ENCODE assay signal across 14 cellular contexts in genomic region chr1:157133431-157133830, GRCh38. TPM values are rescaled to one million over a fixed set of nuclear protein-coding genes. Genes with fewer than 3 reads are reported as not detected.
DNase-seq lines count a peak whose midpoint lies in the region; ATAC-seq and TF ChIP-seq lines count a peak whose summit lies in the region.
"Had no signal": no experiment of that assay in that cellular context is flagged by ENCODE, and none has a peak within 500 bp of the region (broad histone marks: within the 10 kb centered on the region; RNA-seq: fewer than 3 reads in every experiment).

No MANE protein-coding gene starts in this region.

- H3K27me3 Mint-ChIP-seq in HFFc6 (ENCODE audit: insufficient read depth) (peaks cover 6% of the 10 kb centered on the region), mesothelial cell of epicardium (ENCODE audit: low read depth) (no peaks in the 10 kb centered on the region)
- H3K27me3 Mint-ChIP-seq in activated T-helper 1 cell treated with anti-CD3 and anti-CD28 coated beads, Interleukin-12 subunit alpha, Interleukin-12 subunit beta, Interleukin-2, Interleukin-4 antibody, amounts not matched to agents 30 ng/mL and 10 ng/mL and 1 ng/mL, durations not matched to agents 14 hours and 24 hours and 36 hours (ENCODE audit: insufficient read depth): no peaks in the 10 kb centered on the region

- TF ChIP-seq CTCF in 22Rv1 (IDR thresholded peaks at IDR 0.05) (no peak), HFFc6 (IDR thresholded peaks at IDR 0.05) (no peak), mesothelial cell of epicardium (IDR thresholded peaks at IDR 0.05; ENCODE audit: unreplicated experiment) (no peak), GM20000 (IDR thresholded peaks at IDR 0.05; ENCODE audit: extremely low read depth, missing control alignments) (no peak)

- H3K36me3 Mint-ChIP-seq in HFFc6 (ENCODE audit: low read depth): peaks cover 47% of the 10 kb centered on the region
- H3K36me3 Mint-ChIP-seq in activated T-helper 1 cell treated with anti-CD3 and anti-CD28 coated beads, Interleukin-12 subunit alpha, Interleukin-12 subunit beta, Interleukin-2, Interleukin-4 antibody, amounts not matched to agents 30 ng/mL and 10 ng/mL and 1 ng/mL, durations not matched to agents 14 hours and 24 hours and 36 hours (ENCODE audit: low read depth): peaks cover 70% of the 10 kb centered on the region
- H3K36me3 Mint-ChIP-seq in mesothelial cell of epicardium: peaks cover 13% of the 10 kb centered on the region

- peaks cover 24% of the 10 kb centered on the region for H3K4me1 Mint-ChIP-seq in HFFc6 (ENCODE audit: low read depth)
- peaks cover 68% of the 10 kb centered on the region for H3K4me1 Mint-ChIP-seq in activated T-helper 1 cell treated with anti-CD3 and anti-CD28 coated beads, Interleukin-12 subunit alpha, Interleukin-12 subunit beta, Interleukin-2, Interleukin-4 antibody, amounts not matched to agents 30 ng/mL and 10 ng/mL and 1 ng/mL, durations not matched to agents 14 hours and 24 hours and 36 hours (ENCODE audit: low read depth)
- H3K4me1 Mint-ChIP-seq in mesothelial cell of epicardium: peaks cover 65% of the 10 kb centered on the region

- no peak for DNase-seq in HFFc6
- peak; percentile 41 for DNase-seq in activated T-helper 1 cell treated with anti-CD3 and anti-CD28 coated beads, Interleukin-12 subunit alpha, Interleukin-12 subunit beta, Interleukin-2, Interleukin-4 antibody, amounts not matched to agents 30 ng/mL and 10 ng/mL and 1 ng/mL, durations not matched to agents 14 hours and 24 hours and 36 hours (ENCODE audit: low spot score)
- no peak for DNase-seq in mesothelial cell of epicardium (ENCODE audit: low spot score in 2 of 2, unreplicated experiment in 2 of 2)
- DNase-seq in hypothalamus (lab: John Stamatoyannopoulos, UW): no peak
- no peak for DNase-seq in GM20000 (ENCODE audit: low spot score)
- DNase-seq: ovary, spleen, testis, WERI-Rb-1 had no signal

- H3K27ac Mint-ChIP-seq in HFFc6: 0 out of 2 replicates have a peak overlapping the region, but pooled peaks have one; percentile 4
- H3K27ac Mint-ChIP-seq in activated T-helper 1 cell treated with anti-CD3 and anti-CD28 coated beads, Interleukin-12 subunit alpha, Interleukin-12 subunit beta, Interleukin-2, Interleukin-4 antibody, amounts not matched to agents 30 ng/mL and 10 ng/mL and 1 ng/mL, durations not matched to agents 14 hours and 24 hours and 36 hours: peak overlapping the region; percentile 76
- peak overlapping the region; percentile 91 for H3K27ac Mint-ChIP-seq in mesothelial cell of epicardium

- no peaks in the 10 kb centered on the region; the same call in 1 of the 2 replicates for H3K9me3 Mint-ChIP-seq in HFFc6
- no peaks in the 10 kb centered on the region for H3K9me3 Mint-ChIP-seq in activated T-helper 1 cell treated with anti-CD3 and anti-CD28 coated beads, Interleukin-12 subunit alpha, Interleukin-12 subunit beta, Interleukin-2, Interleukin-4 antibody, amounts not matched to agents 30 ng/mL and 10 ng/mL and 1 ng/mL, durations not matched to agents 14 hours and 24 hours and 36 hours
- no peaks in the 10 kb centered on the region for H3K9me3 Mint-ChIP-seq in mesothelial cell of epicardium

- H3K27ac ChIP-seq in 22Rv1: peak overlapping the region; percentile 52
- H3K27ac ChIP-seq: ovary, SJSA1, testis, WERI-Rb-1 had no signal

- intact Hi-C loops in activated T-helper 1 cell treated with anti-CD3 and anti-CD28 coated beads, Interleukin-12 subunit alpha, Interleukin-12 subunit beta, Interleukin-2, Interleukin-4 antibody, amounts not matched to agents 30 ng/mL and 10 ng/mL and 1 ng/mL, durations not matched to agents 14 hours and 24 hours and 36 hours (cut with micrococcal nuclease): loop anchor here (2.0 to 10.0 kb wide), 3 partner anchors 17 to 389 kb away; partner anchors contain the start of genes MRPL24 and SH2D2A

- ATAC-seq in GM19395 (IDR thresholded peaks at IDR 0.05; ENCODE audit: unreplicated experiment): no peak
- no peak for ATAC-seq in HG03571 (IDR thresholded peaks at IDR 0.05; ENCODE audit: unreplicated experiment)

- H3K4me3 Mint-ChIP-seq in HFFc6 (no peak overlapping the region), mesothelial cell of epicardium (no peak overlapping the region)
- H3K4me3 Mint-ChIP-seq in activated T-helper 1 cell treated with anti-CD3 and anti-CD28 coated beads, Interleukin-12 subunit alpha, Interleukin-12 subunit beta, Interleukin-2, Interleukin-4 antibody, amounts not matched to agents 30 ng/mL and 10 ng/mL and 1 ng/mL, durations not matched to agents 14 hours and 24 hours and 36 hours: peak overlapping the region; percentile 64

RNA-seq across cellular contexts. Expression of gene ETV3, which starts 4.8 kb away (rescaled TPM):
- total RNA-seq in HFFc6 (2021; fragmentation: NEBNext Ultra II Directional; extraction: Animal tissue kit (Norgen Biotek cat#: 25700)): 10 to 100 TPM; 20.0 to 22.9 (median 21.0) TPM
- total RNA-seq in activated T-helper 1 cell treated with anti-CD3 and anti-CD28 coated beads, Interleukin-12 subunit alpha, Interleukin-12 subunit beta, Interleukin-2, Interleukin-4 antibody, amounts not matched to agents 30 ng/mL and 10 ng/mL and 1 ng/mL, durations not matched to agents 14 hours and 24 hours and 36 hours: 47.6 and 51.3 TPM in 2 replicates
- 57.8 to 61.7 TPM (median 60.6 TPM) in 3 replicates for total RNA-seq in mesothelial cell of epicardium

RNA-seq across cellular contexts. Expression of gene ETV3L, which starts 33.8 kb away (rescaled TPM):
- total RNA-seq in HFFc6 (2021; fragmentation: NEBNext Ultra II Directional; extraction: Animal tissue kit (Norgen Biotek cat#: 25700)): not detected
- not detected in 2 replicates for total RNA-seq in activated T-helper 1 cell treated with anti-CD3 and anti-CD28 coated beads, Interleukin-12 subunit alpha, Interleukin-12 subunit beta, Interleukin-2, Interleukin-4 antibody, amounts not matched to agents 30 ng/mL and 10 ng/mL and 1 ng/mL, durations not matched to agents 14 hours and 24 hours and 36 hours
- not detected in 3 replicates for total RNA-seq in mesothelial cell of epicardium
- total RNA-seq: Daoy, ovary, SJSA1, spleen had no signal

Comparison
In these comparisons a context has a peak if more than half of its experiments do, and no peak if none do; other contexts are left out.
1. H3K27ac Mint-ChIP-seq: peak in every context shown above with its lines; median percentile 91 in mesothelial cell of epicardium; 76 in activated T-helper 1 cell treated with anti-CD3 and anti-CD28 coated beads, Interleukin-12 subunit alpha, Interleukin-12 subunit beta, Interleukin-2, Interleukin-4 antibody, amounts not matched to agents 30 ng/mL and 10 ng/mL and 1 ng/mL, durations not matched to agents 14 hours and 24 hours and 36 hours; 4 in HFFc6.